Comparison of ENCODE assay signal across 16 cellular contexts in genomic region chr14:55118761-55119160, GRCh38. TPM values are rescaled to one million over a fixed set of nuclear protein-coding genes. Genes with fewer than 3 reads are reported as not detected.
DNase-seq lines count a peak whose midpoint lies in the region; ATAC-seq and TF ChIP-seq lines count a peak whose summit lies in the region.
"Had no signal": no experiment of that assay in that cellular context is flagged by ENCODE, and none has a peak within 500 bp of the region (broad histone marks: within the 10 kb centered on the region; RNA-seq: fewer than 3 reads in every experiment).

No MANE protein-coding gene starts in this region.

- no peak for TF ChIP-seq POLR2A in Peyer's patch (IDR thresholded peaks at IDR 0.05)

- WGBS in esophagus, 2 donors = 40 to 53% methylated on average over 3 of the region's 3 CpGs
- 64% methylated on average over 3 of the region's 3 CpGs for WGBS in thymus

- H3K36me3 ChIP-seq in Peyer's patch (no peaks in the 10 kb centered on the region), esophagus (ENCODE audit: control insufficient read depth in 2 of 2, insufficient read depth in 2 of 2, low read length in 1 of 2) (no peaks in the 10 kb centered on the region), neutrophil (no peaks in the 10 kb centered on the region), thymus (ENCODE audit: control insufficient read depth, insufficient read depth) (no peaks in the 10 kb centered on the region)
- H3K36me3 ChIP-seq: BLaER1, HAP-1 had no signal

- H3K27me3 Mint-ChIP-seq in stimulated activated memory B cell treated with anti-CD40 and anti-IgM and Interleukin-4, amounts not matched to agents 10 μg/mL and 1 μg/mL and 100 μg/mL, for 72 hours = no peaks in the 10 kb centered on the region

- no peaks in the 10 kb centered on the region for H3K9me3 Mint-ChIP-seq in stimulated activated memory B cell treated with anti-CD40 and anti-IgM and Interleukin-4, amounts not matched to agents 10 μg/mL and 1 μg/mL and 100 μg/mL, for 72 hours
- H3K9me3 Mint-ChIP-seq: naive B cell had no signal

- no peak overlapping the region for H3K4me3 Mint-ChIP-seq in stimulated activated memory B cell treated with anti-CD40 and anti-IgM and Interleukin-4, amounts not matched to agents 10 μg/mL and 1 μg/mL and 100 μg/mL, for 72 hours
- H3K4me3 Mint-ChIP-seq: naive B cell had no signal

- H3K27me3 ChIP-seq in Peyer's patch (no peaks in the 10 kb centered on the region), esophagus (ENCODE audit: control insufficient read depth in 1 of 2, insufficient read depth in 2 of 2, low read length in 2 of 2) (no peaks in the 10 kb centered on the region), neutrophil (no peaks in the 10 kb centered on the region), thymus (ENCODE audit: control insufficient read depth, insufficient read depth) (no peaks in the 10 kb centered on the region)
- H3K27me3 ChIP-seq: BLaER1 had no signal

- TF ChIP-seq CTCF in Peyer's patch (IDR thresholded peaks at IDR 0.05) = no peak
- TF ChIP-seq CTCF in neutrophil (IDR thresholded peaks at IDR 0.05) = no peak

- DNase-seq in Peyer's patch (no peak), NCI-H524 (lab: John Stamatoyannopoulos, UW) (no peak), nucleus accumbens (lab: John Stamatoyannopoulos, UW) (no peak)
- DNase-seq: activated gamma-delta T cell treated with Interleukin-2 at 50 U/mL for 16 hours; naive B cell; NCI-H446; stimulated activated naive CD4-positive, alpha-beta T cell treated with Interleukin-2 at 50 U/mL for 16 hours had no signal

- no peaks in the 10 kb centered on the region for H3K4me1 Mint-ChIP-seq in stimulated activated memory B cell treated with anti-CD40 and anti-IgM and Interleukin-4, amounts not matched to agents 10 μg/mL and 1 μg/mL and 100 μg/mL, for 72 hours

- ATAC-seq in esophagus mucosa = no peak
- ATAC-seq in stimulated activated memory B cell treated with anti-CD40 and anti-IgM and Interleukin-4, amounts not matched to agents 10 μg/mL and 1 μg/mL and 100 μg/mL, for 72 hours = no peak

- H3K4me3 ChIP-seq in Peyer's patch (no peak overlapping the region), esophagus (ENCODE audit: low read depth in 1 of 2, low read length in 2 of 2) (no peak overlapping the region), neutrophil (ENCODE audit: low read depth in 1 of 2, low read length in 1 of 2) (no peak overlapping the region), thymus (ENCODE audit: low read length) (no peak overlapping the region)
- H3K4me3 ChIP-seq: BLaER1, HAP-1 had no signal

- H3K27ac Mint-ChIP-seq in stimulated activated memory B cell treated with anti-CD40 and anti-IgM and Interleukin-4, amounts not matched to agents 10 μg/mL and 1 μg/mL and 100 μg/mL, for 72 hours = no peak overlapping the region

- H3K27ac ChIP-seq in Peyer's patch (peak overlapping the region in 3 of 4 donors; percentile 12 to 49 (median 31)), esophagus (ENCODE audit: low read depth in 2 of 2, low read length in 1 of 2) (peak overlapping the region; percentile 37 to 67), neutrophil (peak overlapping the region; percentile 82), thymus (ENCODE audit: low read depth) (peak overlapping the region; percentile 36)
- H3K27ac ChIP-seq: BLaER1, VCaP had no signal

- H3K36me3 Mint-ChIP-seq in stimulated activated memory B cell treated with anti-CD40 and anti-IgM and Interleukin-4, amounts not matched to agents 10 μg/mL and 1 μg/mL and 100 μg/mL, for 72 hours = no peaks in the 10 kb centered on the region
- H3K36me3 Mint-ChIP-seq: naive B cell had no signal

- peaks cover 0 to 70% (median 12%) of the 10 kb centered on the region in 4 donors for H3K4me1 ChIP-seq in Peyer's patch
- H3K4me1 ChIP-seq in esophagus (ENCODE audit: control insufficient read depth in 2 of 2, insufficient read depth in 2 of 2, low read length in 1 of 2) = peaks cover 3 to 16% of the 10 kb centered on the region in 2 donors
- peaks cover 58 to 60% of the 10 kb centered on the region in 2 experiments for H3K4me1 ChIP-seq in neutrophil (ENCODE audit: control insufficient read depth in 1 of 2, insufficient read depth in 1 of 2, low read depth in 1 of 2, low read length in 1 of 2)
- H3K4me1 ChIP-seq in thymus (ENCODE audit: control insufficient read depth, insufficient read depth, low read length) = no peaks in the 10 kb centered on the region

- H3K9me3 ChIP-seq in Peyer's patch = no peaks in the 10 kb centered on the region
- no peaks in the 10 kb centered on the region for H3K9me3 ChIP-seq in esophagus (ENCODE audit: control insufficient read depth in 2 of 2, insufficient read depth in 1 of 2, low read depth in 1 of 2, low read length in 1 of 2)
- no peaks in the 10 kb centered on the region for H3K9me3 ChIP-seq in neutrophil
- no peaks in the 10 kb centered on the region for H3K9me3 ChIP-seq in thymus (ENCODE audit: control insufficient read depth)
- H3K9me3 ChIP-seq: BLaER1, HAP-1 had no signal

RNA-seq across cellular contexts. Expression of gene LGALS3, which starts 10.3 kb away (rescaled TPM):
- total RNA-seq in Peyer's patch (1,000 to 10,000 TPM in 3 of 4 donors, 100 to 1,000 TPM in 1; 242 to 1,284 (median 1,203) TPM), esophagus mucosa (211 TPM)
- polyA plus RNA-seq in esophagus (100 to 1,000 TPM; 412 to 630 TPM), thymus (301 TPM)
- total RNA-seq: OCI-LY7 had no signal

Comparison
In these comparisons a context has a peak if more than half of its experiments do, and no peak if none do; other contexts are left out.
1. H3K27ac ChIP-seq: peak in every context shown above with its lines; median percentile 82 in neutrophil; 52 in esophagus; 36 in thymus; 31 in Peyer's patch.